18 cellular contexts compared by ENCODE assay signal in genomic region chrX:63809158-63809557, GRCh38. TPM values are rescaled to one million over a fixed set of nuclear protein-coding genes. Genes with fewer than 3 reads are reported as not detected.
DNase-seq lines count a peak whose midpoint lies in the region; ATAC-seq, FAIRE-seq and TF ChIP-seq lines count a peak whose summit lies in the region.
"Had no signal": no experiment of that assay in that cellular context is flagged by ENCODE, and none has a peak within 500 bp of the region (broad histone marks: within the 10 kb centered on the region; RNA-seq: fewer than 3 reads in every experiment).

No MANE protein-coding gene starts in this region.

- no peak for TF ChIP-seq CTCF in psoas muscle (IDR thresholded peaks at IDR 0.05)

- H3K4me1 ChIP-seq in endocrine pancreas (ENCODE audit: control insufficient read depth, insufficient read depth, low read length) (no peaks in the 10 kb centered on the region), small intestine (ENCODE audit: control insufficient read depth in 2 of 2, insufficient read depth in 1 of 2, low read depth in 1 of 2, low read length in 1 of 2) (no peaks in the 10 kb centered on the region), psoas muscle (no peaks in the 10 kb centered on the region)
- H3K4me1 ChIP-seq: BLaER1, HAP-1 had no signal

- DNase-seq in NCI-H1417 (lab: John Stamatoyannopoulos, UW) (peak in 2 of 3 experiments; percentile 46 to 75), NCI-H1417 treated with DMSO at 0.1 percent for 48 hours (lab: John Stamatoyannopoulos, UW) (no peak), NCI-H524 treated with DMSO at 0.1 percent for 48 hours (lab: John Stamatoyannopoulos, UW) (peak; percentile 52), putamen (ENCODE audit: low spot score) (peak; percentile 45), small intestine (no peak), psoas muscle (no peak)
- DNase-seq: CD8-positive, alpha-beta T cell; GDM1; NCI-H1092 treated with DMSO at 0.1 percent for 48 hours; NCI-H1930; NCI-H226; NCI-H526 treated with DMSO at 0.1 percent for 48 hours; PC-9 had no signal

- H3K4me3 ChIP-seq in endocrine pancreas (ENCODE audit: control insufficient read depth, insufficient read depth, low read length) (peak overlapping the region; percentile 18), small intestine (ENCODE audit: low read depth in 1 of 2, low read length in 2 of 2) (no peak overlapping the region), psoas muscle (no peak overlapping the region)
- H3K4me3 ChIP-seq: BLaER1, GM12878, HAP-1, PC-9 had no signal

- no peaks in the 10 kb centered on the region for H3K27me3 ChIP-seq in endocrine pancreas (ENCODE audit: control insufficient read depth, insufficient read depth, low read length)
- no peaks in the 10 kb centered on the region for H3K27me3 ChIP-seq in small intestine (ENCODE audit: control insufficient read depth in 2 of 2, insufficient read depth in 2 of 2, low read length in 2 of 2)
- no peaks in the 10 kb centered on the region for H3K27me3 ChIP-seq in psoas muscle (ENCODE audit: insufficient read depth in 3 of 3, low read length in 2 of 3)
- H3K27me3 ChIP-seq: BLaER1 had no signal

- FAIRE-seq in small intestine (lab: Jason Lieb, UNC): no peak
- FAIRE-seq: GM12878 had no signal

- H3K27ac ChIP-seq in small intestine (ENCODE audit: low read depth in 1 of 2, low read length in 1 of 2) (no peak overlapping the region), psoas muscle (no peak overlapping the region)
- H3K27ac ChIP-seq: BLaER1, PC-9 had no signal

- ATAC-seq in HG02885 (IDR thresholded peaks at IDR 0.05; ENCODE audit: poor library complexity, unreplicated experiment): no peak
- ATAC-seq in psoas muscle: no peak
- ATAC-seq: CD8-positive, alpha-beta T cell; GM12878 had no signal

- no peaks in the 10 kb centered on the region for H3K36me3 ChIP-seq in endocrine pancreas (ENCODE audit: control insufficient read depth, insufficient read depth, low read length)
- H3K36me3 ChIP-seq in small intestine (ENCODE audit: control insufficient read depth in 2 of 2, insufficient read depth in 2 of 2, low read length in 2 of 2): no peaks in the 10 kb centered on the region
- no peaks in the 10 kb centered on the region for H3K36me3 ChIP-seq in psoas muscle (ENCODE audit: insufficient read depth in 1 of 2, low read depth in 1 of 2)
- H3K36me3 ChIP-seq: BLaER1, HAP-1 had no signal

- H3K9me3 ChIP-seq in endocrine pancreas (ENCODE audit: control insufficient read depth, low read length) (no peaks in the 10 kb centered on the region), small intestine (ENCODE audit: control insufficient read depth, low read depth) (no peaks in the 10 kb centered on the region), psoas muscle (no peaks in the 10 kb centered on the region)
- H3K9me3 ChIP-seq: BLaER1, HAP-1 had no signal

- 21 to 52% (median 25%) methylated on average over 3 of the region's 3 CpGs for WGBS in small intestine, 3 donors
- WGBS in psoas muscle, 3 donors: 24 to 32% (median 29%) methylated on average over 3 of the region's 3 CpGs

- intact Hi-C loops in psoas muscle (cut with DNase I): no loop called here

- no peak overlapping the region for H3K9ac ChIP-seq in endocrine pancreas (ENCODE audit: control insufficient read depth, insufficient read depth, low read length)
- H3K9ac ChIP-seq: BLaER1 had no signal

RNA-seq across cellular contexts. Expression of gene ARHGEF9, which starts 24.1 kb away (rescaled TPM):
- 10 to 100 TPM; 16.5 to 38.9 (median 19.7) TPM for polyA plus RNA-seq in small intestine
- 1 to 10 TPM; 3.8 to 9.4 (median 5.5) TPM for total RNA-seq in psoas muscle
- 1 to 10 TPM; 1.6 to 4.7 (median 3.1) TPM for polyA plus RNA-seq in psoas muscle

Comparison
In these comparisons a context has a peak if more than half of its experiments do, and no peak if none do; other contexts are left out.
1. DNase-seq: peak in NCI-H1417 (2 of 3), NCI-H524 treated with DMSO at 0.1 percent for 48 hours (single experiment) and putamen (single experiment); none in NCI-H1417 treated with DMSO at 0.1 percent for 48 hours (single experiment), small intestine (single experiment) and psoas muscle (0 of 2).